In the genomic region with DNA sequence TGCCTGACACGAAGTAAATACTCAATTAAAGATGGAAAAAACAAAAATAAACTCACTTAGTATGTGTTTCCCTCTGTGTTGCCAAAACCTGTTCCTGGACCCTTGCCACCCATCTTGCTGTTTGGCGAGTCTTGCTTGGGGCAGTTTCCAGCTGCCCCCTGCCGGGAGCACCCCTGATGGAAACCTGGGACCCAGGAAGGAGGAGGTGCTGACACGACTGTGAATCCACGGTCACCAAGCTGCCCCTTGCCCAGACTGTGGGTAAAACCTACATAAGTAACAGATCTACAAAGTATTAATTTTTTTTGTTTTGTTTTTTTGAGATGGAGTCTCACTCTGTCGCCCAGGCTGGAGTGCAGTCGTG, we compare ENCODE assay signal across 1 cellular context.
TF ChIP-seq lines count a peak whose summit lies in the region.

No MANE protein-coding gene starts in this region.

TF ChIP-seq in HepG2, 621 proteins besides CTCF, POLR2A, EP300 and RAD21 (continued from another document):
- TF ChIP-seq, protein P1, sequence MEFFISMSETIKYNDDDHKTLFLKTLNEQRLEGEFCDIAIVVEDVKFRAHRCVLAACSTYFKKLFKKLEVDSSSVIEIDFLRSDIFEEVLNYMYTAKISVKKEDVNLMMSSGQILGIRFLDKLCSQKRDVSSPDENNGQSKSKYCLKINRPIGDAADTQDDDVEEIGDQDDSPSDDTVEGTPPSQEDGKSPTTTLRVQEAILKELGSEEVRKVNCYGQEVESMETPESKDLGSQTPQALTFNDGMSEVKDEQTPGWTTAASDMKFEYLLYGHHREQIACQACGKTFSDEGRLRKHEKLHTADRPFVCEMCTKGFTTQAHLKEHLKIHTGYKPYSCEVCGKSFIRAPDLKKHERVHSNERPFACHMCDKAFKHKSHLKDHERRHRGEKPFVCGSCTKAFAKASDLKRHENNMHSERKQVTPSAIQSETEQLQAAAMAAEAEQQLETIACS (CRISPR knock-in tag; IDR thresholded peaks at IDR 0.05) = no peak
- TF ChIP-seq, protein P2, sequence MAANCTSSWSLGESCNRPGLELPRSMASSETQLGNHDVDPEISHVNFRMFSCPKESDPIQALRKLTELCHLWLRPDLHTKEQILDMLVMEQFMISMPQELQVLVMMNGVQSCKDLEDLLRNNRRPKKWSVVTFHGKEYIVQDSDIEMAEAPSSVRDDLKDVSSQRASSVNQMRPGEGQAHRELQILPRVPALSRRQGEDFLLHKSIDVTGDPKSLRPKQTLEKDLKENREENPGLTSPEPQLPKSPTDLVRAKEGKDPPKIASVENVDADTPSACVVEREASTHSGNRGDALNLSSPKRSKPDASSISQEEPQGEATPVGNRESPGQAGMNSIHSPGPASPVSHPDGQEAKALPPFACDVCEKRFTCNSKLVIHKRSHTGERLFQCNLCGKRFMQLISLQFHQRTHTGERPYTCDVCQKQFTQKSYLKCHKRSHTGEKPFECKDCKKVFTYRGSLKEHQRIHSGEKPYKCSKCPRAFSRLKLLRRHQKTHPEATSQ (CRISPR knock-in tag; IDR thresholded peaks at IDR 0.05; ENCODE audit: borderline replicate concordance) = no peak
- TF ChIP-seq, protein P3, sequence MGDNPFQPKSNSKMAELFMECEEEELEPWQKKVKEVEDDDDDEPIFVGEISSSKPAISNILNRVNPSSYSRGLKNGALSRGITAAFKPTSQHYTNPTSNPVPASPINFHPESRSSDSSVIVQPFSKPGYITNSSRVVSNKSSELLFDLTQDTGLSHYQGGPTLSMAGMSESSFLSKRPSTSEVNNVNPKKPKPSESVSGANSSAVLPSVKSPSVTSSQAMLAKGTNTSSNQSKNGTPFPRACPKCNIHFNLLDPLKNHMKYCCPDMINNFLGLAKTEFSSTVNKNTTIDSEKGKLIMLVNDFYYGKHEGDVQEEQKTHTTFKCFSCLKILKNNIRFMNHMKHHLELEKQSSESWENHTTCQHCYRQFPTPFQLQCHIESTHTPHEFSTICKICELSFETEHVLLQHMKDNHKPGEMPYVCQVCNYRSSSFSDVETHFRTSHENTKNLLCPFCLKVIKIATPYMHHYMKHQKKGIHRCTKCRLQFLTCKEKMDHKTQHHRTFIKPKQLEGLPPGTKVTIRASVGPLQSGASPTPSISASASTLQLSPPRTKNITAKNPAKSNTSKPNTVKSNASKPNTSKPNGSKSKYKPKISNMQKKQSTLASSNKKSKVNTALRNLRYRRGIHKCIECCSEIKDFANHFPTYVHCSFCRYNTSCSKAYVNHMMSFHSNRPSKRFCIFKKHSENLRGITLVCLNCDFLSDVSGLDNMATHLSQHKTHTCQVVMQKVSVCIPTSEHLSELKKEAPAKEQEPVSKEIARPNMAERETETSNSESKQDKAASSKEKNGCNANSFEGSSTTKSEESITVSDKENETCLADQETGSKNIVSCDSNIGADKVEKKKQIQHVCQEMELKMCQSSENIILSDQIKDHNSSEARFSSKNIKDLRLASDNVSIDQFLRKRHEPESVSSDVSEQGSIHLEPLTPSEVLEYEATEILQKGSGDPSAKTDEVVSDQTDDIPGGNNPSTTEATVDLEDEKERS (CRISPR knock-in tag; IDR thresholded peaks at IDR 0.05) = 0 out of 2 replicates have a peak, but pooled peaks have one; percentile 14
- no peak for TF ChIP-seq THAP11 (CRISPR knock-in tag; IDR thresholded peaks at IDR 0.05)
- TF ChIP-seq, protein P4, sequence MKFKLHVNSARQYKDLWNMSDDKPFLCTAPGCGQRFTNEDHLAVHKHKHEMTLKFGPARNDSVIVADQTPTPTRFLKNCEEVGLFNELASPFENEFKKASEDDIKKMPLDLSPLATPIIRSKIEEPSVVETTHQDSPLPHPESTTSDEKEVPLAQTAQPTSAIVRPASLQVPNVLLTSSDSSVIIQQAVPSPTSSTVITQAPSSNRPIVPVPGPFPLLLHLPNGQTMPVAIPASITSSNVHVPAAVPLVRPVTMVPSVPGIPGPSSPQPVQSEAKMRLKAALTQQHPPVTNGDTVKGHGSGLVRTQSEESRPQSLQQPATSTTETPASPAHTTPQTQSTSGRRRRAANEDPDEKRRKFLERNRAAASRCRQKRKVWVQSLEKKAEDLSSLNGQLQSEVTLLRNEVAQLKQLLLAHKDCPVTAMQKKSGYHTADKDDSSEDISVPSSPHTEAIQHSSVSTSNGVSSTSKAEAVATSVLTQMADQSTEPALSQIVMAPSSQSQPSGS (CRISPR knock-in tag; IDR thresholded peaks at IDR 0.05) = no peak
- no peak for TF ChIP-seq AHR (CRISPR knock-in tag; IDR thresholded peaks at IDR 0.05)
- TF ChIP-seq ZSCAN25 (CRISPR knock-in tag; IDR thresholded peaks at IDR 0.05) = no peak
- TF ChIP-seq FLYWCH1 (CRISPR knock-in tag; IDR thresholded peaks at IDR 0.05) = no peak
- TF ChIP-seq MBD4 (IDR thresholded peaks at IDR 0.05; ENCODE audit: borderline replicate concordance, low read length) = no peak
- no peak for TF ChIP-seq CC2D1A (CRISPR knock-in tag; IDR thresholded peaks at IDR 0.05)
